In genomic region chr11:128890543-128891409, GRCh38 we compare ENCODE assay signal across 9 cellular contexts. TPM values are rescaled to one million over a fixed set of nuclear protein-coding genes. Genes with fewer than 3 reads are reported as not detected.
DNase-seq lines count a peak whose midpoint lies in the region; ATAC-seq and TF ChIP-seq lines count a peak whose summit lies in the region.
"Had no signal": no experiment of that assay in that cellular context is flagged by ENCODE, and none has a peak within 500 bp of the region (broad histone marks: within the 10 kb centered on the region; RNA-seq: fewer than 3 reads in every experiment).

Gene KCNJ5, plus strand, starts transcription at chr11:128891356. Its CDS starts 19,918 bp downstream, at chr11:128911274.

- H3K27me3 ChIP-seq in parathyroid adenoma (ENCODE audit: control insufficient read depth, insufficient read depth, low read length): no peaks in the 10 kb centered on the region

- H3K4me2 ChIP-seq in parathyroid adenoma (ENCODE audit: low read length): peak within 1 kb of the TSS; percentile 69

- intact Hi-C loops in Right ventricle myocardium inferior (cut with DNase I): loop anchor here (2.0 kb wide), 1 partner anchor 16 kb away; no protein-coding TSS in a partner anchor

- H3K4me3 Mint-ChIP-seq in activated CD8-positive, alpha-beta memory T cell treated with anti-CD3 and anti-CD28 coated beads, Interleukin-2, amount 10 ng/mL, durations not matched to agents 7 days and 5 days: no peak within 1 kb of the TSS

- peak; percentile 25 for ATAC-seq in activated CD8-positive, alpha-beta memory T cell treated with anti-CD3 and anti-CD28 coated beads, Interleukin-2, amount 10 ng/mL, durations not matched to agents 7 days and 5 days
- ATAC-seq in Right ventricle myocardium inferior: peak; percentile 47

- no peaks in the 10 kb centered on the region for H3K36me3 Mint-ChIP-seq in activated CD8-positive, alpha-beta memory T cell treated with anti-CD3 and anti-CD28 coated beads, Interleukin-2, amount 10 ng/mL, durations not matched to agents 7 days and 5 days

- peak within 1 kb of the TSS; percentile 45 for H3K4me3 ChIP-seq in parathyroid adenoma (ENCODE audit: low read depth, low read length)

- no peaks in the 10 kb centered on the region for H3K9me3 Mint-ChIP-seq in activated CD8-positive, alpha-beta memory T cell treated with anti-CD3 and anti-CD28 coated beads, Interleukin-2, amount 10 ng/mL, durations not matched to agents 7 days and 5 days (ENCODE audit: low read depth)

- CTCF ChIA-PET in activated CD8-positive, alpha-beta memory T cell treated with anti-CD3 and anti-CD28 coated beads, Interleukin-2, amount 10 ng/mL, durations not matched to agents 7 days and 5 days (lab: Charles Lee): no interaction called here

- peak within 1 kb of the TSS; percentile 66 for H2AFZ ChIP-seq in parathyroid adenoma

- H3K4me1 ChIP-seq in parathyroid adenoma: peaks cover 6% of the 10 kb centered on the region

- peaks cover 19% of the 10 kb centered on the region for H3K4me1 Mint-ChIP-seq in activated CD8-positive, alpha-beta memory T cell treated with anti-CD3 and anti-CD28 coated beads, Interleukin-2, amount 10 ng/mL, durations not matched to agents 7 days and 5 days

- H3K27me3 Mint-ChIP-seq in activated CD8-positive, alpha-beta memory T cell treated with anti-CD3 and anti-CD28 coated beads, Interleukin-2, amount 10 ng/mL, durations not matched to agents 7 days and 5 days: peaks cover 74% of the 10 kb centered on the region

- no peak within 1 kb of the TSS for H3K9ac ChIP-seq in parathyroid adenoma

- no peaks in the 10 kb centered on the region for H3K36me3 ChIP-seq in parathyroid adenoma (ENCODE audit: control insufficient read depth, insufficient read depth, low read length)

- DNase-seq in activated CD8-positive, alpha-beta memory T cell treated with anti-CD3 and anti-CD28 coated beads for 24 hours: peak; percentile 64
- no peak for DNase-seq in activated CD8-positive, alpha-beta memory T cell treated with anti-CD3 and anti-CD28 coated beads, Interleukin-2, amount 50 U/mL, for 4 hours
- DNase-seq in activated CD8-positive, alpha-beta memory T cell treated with anti-CD3 and anti-CD28 coated beads, Interleukin-2, amount 10 ng/mL, durations not matched to agents 7 days and 5 days: no peak
- DNase-seq in Right ventricle myocardium inferior (ENCODE audit: missing footprints) (no peak), kidney tubule cell (ENCODE audit: low spot score) (no peak), DMS153 (lab: John Stamatoyannopoulos, UW) (no peak), T-helper 9 cell (no peak)

- no peaks in the 10 kb centered on the region for H3K9me3 ChIP-seq in parathyroid adenoma (ENCODE audit: control insufficient read depth, low read length)

- H3K27ac ChIP-seq in parathyroid adenoma: no peak within 1 kb of the TSS

- no peaks in the 10 kb centered on the region for H3K79me2 ChIP-seq in parathyroid adenoma

- no peak within 1 kb of the TSS for H3K27ac Mint-ChIP-seq in activated CD8-positive, alpha-beta memory T cell treated with anti-CD3 and anti-CD28 coated beads, Interleukin-2, amount 10 ng/mL, durations not matched to agents 7 days and 5 days

- TF ChIP-seq CTCF in parathyroid adenoma (IDR thresholded peaks at IDR 0.05): no peak

RNA-seq across cellular contexts. Expression of gene KCNJ5, which starts in this region (rescaled TPM):
- total RNA-seq in activated CD8-positive, alpha-beta memory T cell treated with anti-CD3 and anti-CD28 coated beads, Interleukin-2, amount 10 ng/mL, durations not matched to agents 7 days and 5 days: not detected
- 7.5 TPM for total RNA-seq in Right ventricle myocardium inferior
- total RNA-seq: activated CD8-positive, alpha-beta memory T cell treated with anti-CD3 and anti-CD28 coated beads for 36 hours had no signal

Comparison
In these comparisons a context has a peak if more than half of its experiments do, and no peak if none do; other contexts are left out.
1. Peak in ATAC-seq in activated CD8-positive, alpha-beta memory T cell treated with anti-CD3 and anti-CD28 coated beads, Interleukin-2, amount 10 ng/mL, durations not matched to agents 7 days and 5 days; RNA of the gene not detected or under 1 TPM.